In genomic region chr4:38078590-38079381, GRCh38 we compare ENCODE assay signal across 9 cellular contexts.
DNase-seq lines count a peak whose midpoint lies in the region; ATAC-seq and TF ChIP-seq lines count a peak whose summit lies in the region.
"Had no signal": no experiment of that assay in that cellular context is flagged by ENCODE, and none has a peak within 500 bp of the region (broad histone marks: within the 10 kb centered on the region; RNA-seq: fewer than 3 reads in every experiment).

No MANE protein-coding gene starts in this region.

- TF ChIP-seq CTCF in left lung (IDR thresholded peaks at IDR 0.05), result no peak
- TF ChIP-seq CTCF in upper lobe of left lung (IDR thresholded peaks at IDR 0.05), result no peak

- H3K4me1 ChIP-seq in adipocyte (ENCODE audit: control insufficient read depth, insufficient read depth, low read length), result peaks cover 47% of the 10 kb centered on the region
- H3K4me1 ChIP-seq in left lung, result peaks cover 0 to 82% of the 10 kb centered on the region in 2 donors
- peaks cover 28 to 44% (median 38%) of the 10 kb centered on the region in 4 donors for H3K4me1 ChIP-seq in upper lobe of left lung

- TF ChIP-seq EP300 in upper lobe of left lung (IDR thresholded peaks at IDR 0.05), result no peak

- H3K27ac ChIP-seq in left lung (peak overlapping the region; percentile 72 to 82), upper lobe of left lung (peak overlapping the region; percentile 66 to 77 (median 74))
- H3K27ac ChIP-seq: epithelial cell of prostate had no signal

- H3K36me3 ChIP-seq in adipocyte (ENCODE audit: control insufficient read depth, insufficient read depth, low read length, severe bottlenecking) (no peaks in the 10 kb centered on the region), left lung (peaks cover 0 to 5% of the 10 kb centered on the region in 2 donors), upper lobe of left lung (no peaks in the 10 kb centered on the region)

- DNase-seq in Right ventricle myocardium superior (no peak), cardiac septum (ENCODE audit: low spot score) (no peak), adipocyte (ENCODE audit: low read depth) (peak; percentile 92), left lung (no peak), upper lobe of left lung (no peak)
- DNase-seq in activated CD8-positive, alpha-beta memory T cell treated with anti-CD3 and anti-CD28 coated beads, Interleukin-2, amount 50 U/mL, for 48 hours, result no peak
- DNase-seq in activated effector memory CD4-positive, alpha-beta T cell treated with Interleukin-2 at 50 U/mL for 16 hours, result no peak

- H3K9me3 ChIP-seq in adipocyte (ENCODE audit: control insufficient read depth, low read length) (no peaks in the 10 kb centered on the region), left lung (no peaks in the 10 kb centered on the region), upper lobe of left lung (no peaks in the 10 kb centered on the region)

- H3K4me3 ChIP-seq in adipocyte (ENCODE audit: low read length) (no peak overlapping the region), left lung (no peak overlapping the region), upper lobe of left lung (no peak overlapping the region)

- H3K27me3 ChIP-seq in adipocyte (replicated peaks; ENCODE audit: control insufficient read depth, insufficient read depth, low read length), result no peaks in the 10 kb centered on the region
- no peaks in the 10 kb centered on the region for H3K27me3 ChIP-seq in left lung
- no peaks in the 10 kb centered on the region for H3K27me3 ChIP-seq in upper lobe of left lung

- 52 to 56% methylated on average over 6 of the region's 6 CpGs for WGBS in upper lobe of left lung, 2 donors

- H3K9ac ChIP-seq in adipocyte (ENCODE audit: low read length), result peak overlapping the region; percentile 26

- peak; percentile 31 for ATAC-seq in Right ventricle myocardium superior (ENCODE audit: poor library complexity)
- peak; percentile 26 for ATAC-seq in left lung
- ATAC-seq in upper lobe of left lung (ENCODE audit: low FRiP score in 2 of 2), result no peak
- no peak for ATAC-seq in HG02759 (IDR thresholded peaks at IDR 0.05; ENCODE audit: unreplicated experiment)

- intact Hi-C loops in Right ventricle myocardium superior (cut with DNase I) (no loop called here), cardiac septum (cut with DNase I) (loop anchor here (5.0 kb wide), 1 partner anchor 34 kb away; no protein-coding TSS in a partner anchor), left lung (cut with DNase I) (no loop called here)

- no peak for TF ChIP-seq POLR2A in upper lobe of left lung (IDR thresholded peaks at IDR 0.05)

Comparison
In these comparisons a context has a peak if more than half of its experiments do, and no peak if none do; other contexts are left out.
1. ATAC-seq: peak in Right ventricle myocardium superior (single experiment) and left lung (single experiment); none in upper lobe of left lung (0 of 2) and HG02759 (single experiment).